Comparison of ENCODE assay signal across 8 cellular contexts in genomic region chr9:127244609-127245601, GRCh38. TPM values are rescaled to one million over a fixed set of nuclear protein-coding genes. Genes with fewer than 3 reads are reported as not detected.
DNase-seq lines count a peak whose midpoint lies in the region; ATAC-seq and TF ChIP-seq lines count a peak whose summit lies in the region.

No MANE protein-coding gene starts in this region.

- DNase-seq in AG20443 (ENCODE audit: low spot score) (peak; percentile 99), NCI-H510A (lab: John Stamatoyannopoulos, UW) (peak; percentile 94), cerebellum (ENCODE audit: low spot score) (peak; percentile 99), kidney epithelial cell (ENCODE audit: low read depth) (peak; percentile 82)
- DNase-seq in activated CD4-positive, alpha-beta T cell treated with anti-CD3 and anti-CD28 coated beads for 1 hour = peak; percentile 91
- peak; percentile 86 to 92 for DNase-seq in stimulated activated CD4-positive, alpha-beta T cell treated with anti-CD3 and anti-CD28 coated beads, Interleukin-15, amount 100 ng/mL, for 1 hour (ENCODE audit: low read depth in 1 of 2, low spot score in 1 of 2)

- TF ChIP-seq POLR2A in GM19099 (IDR thresholded peaks at IDR 0.05; ENCODE audit: extremely low read depth, insufficient read length, low read depth) = peak; percentile 71

- TF ChIP-seq CTCF in kidney epithelial cell (IDR thresholded peaks at IDR 0.05; ENCODE audit: insufficient read depth, low read length, poor library complexity, severe bottlenecking) = no peak

- H3K4me3 ChIP-seq in kidney epithelial cell (ENCODE audit: low read depth, low read length) = peak overlapping the region; percentile 55

- H3K27me3 ChIP-seq in kidney epithelial cell (ENCODE audit: control insufficient read depth, insufficient read depth, low read length) = no peaks in the 10 kb centered on the region

- peak; percentile 96 for ATAC-seq in HG03378 (IDR thresholded peaks at IDR 0.05; ENCODE audit: unreplicated experiment)

- H3K36me3 ChIP-seq in kidney epithelial cell (ENCODE audit: control insufficient read depth, insufficient read depth, low read length) = no peaks in the 10 kb centered on the region

RNA-seq across cellular contexts. Expression of gene GARNL3, which starts 19.7 kb away (rescaled TPM):
- total RNA-seq in cerebellum = 87.7 TPM
- total RNA-seq in kidney epithelial cell = 2.7 and 5.3 TPM in 2 replicates

Comparison
In these comparisons a context has a peak if more than half of its experiments do, and no peak if none do; other contexts are left out.
1. Peak in every context shown above with its lines: DNase-seq, ATAC-seq and H3K4me3 ChIP-seq.
2. RNA of gene GARNL3, which starts 19.7 kb away (total RNA-seq): 87.7 TPM in cerebellum (single experiment); 2.7 to 5.3 TPM in kidney epithelial cell; every median in the first group is over 10 times any median in the second.